ENCODE assay signal across 23 cellular contexts in the genomic region with DNA sequence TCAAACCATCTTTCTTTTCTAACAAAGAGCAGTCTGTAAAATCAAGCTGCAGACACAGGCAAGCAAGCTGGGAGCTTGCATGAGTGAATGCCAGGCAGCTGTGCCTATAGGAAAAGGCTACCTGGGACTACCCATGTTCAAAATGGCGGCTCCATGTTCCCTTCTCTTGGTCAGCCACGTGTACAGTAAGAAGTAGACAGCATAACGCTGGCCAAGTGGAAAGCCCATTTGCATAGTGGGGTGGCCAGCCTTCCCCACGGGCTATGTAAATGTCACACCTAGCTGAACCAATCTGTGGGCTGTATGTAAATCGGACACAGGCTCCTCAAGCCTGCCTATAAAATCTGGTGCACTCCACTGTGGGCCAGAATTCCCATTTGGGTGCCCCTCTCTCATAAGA.
DNase-seq lines count a peak whose midpoint lies in the region; ATAC-seq and TF ChIP-seq lines count a peak whose summit lies in the region.
"Had no signal": no experiment of that assay in that cellular context is flagged by ENCODE, and none has a peak within 500 bp of the region (broad histone marks: within the 10 kb centered on the region; RNA-seq: fewer than 3 reads in every experiment).

No MANE protein-coding gene starts in this region.

- no peaks in the 10 kb centered on the region for H3K36me3 ChIP-seq in GM23338 (ENCODE audit: insufficient read depth)
- H3K36me3 ChIP-seq: heart left ventricle had no signal

- H3K27ac ChIP-seq in GM23338 (ENCODE audit: low read depth) (no peak overlapping the region), VCaP (peak overlapping the region; percentile 27; the same call in 1 of the 2 replicates)
- H3K27ac ChIP-seq: heart left ventricle, SK-N-MC had no signal

- no peak for ATAC-seq in GM23338
- ATAC-seq: activated CD8-positive, alpha-beta T cell treated with anti-CD3 and anti-CD28 coated beads, Interleukin-2, amount 10 ng/mL, durations not matched to agents 7 days and 5 days; heart left ventricle; left lobe of liver; natural killer cell treated with Interleukin-12 subunit alpha and Interleukin-12 subunit beta and Interleukin-15 and Interleukin-18, amount 100 ng/mL, for 72 hours; stimulated activated memory B cell treated with anti-CD40 and anti-IgM and Interleukin-4, amounts not matched to agents 10 μg/mL and 1 μg/mL and 100 μg/mL, for 72 hours had no signal

- no peaks in the 10 kb centered on the region for H3K4me1 ChIP-seq in GM23338 (ENCODE audit: insufficient read depth)
- H3K4me1 ChIP-seq: heart left ventricle had no signal

- no peaks in the 10 kb centered on the region for H3K9me3 Mint-ChIP-seq in GM23338
- H3K9me3 Mint-ChIP-seq: activated naive CD4-positive, alpha-beta T cell treated with anti-CD3 and anti-CD28 coated beads for 36 hours; mesothelial cell of epicardium had no signal

- in situ Hi-C loops in ACHN (cut with HindIII; ENCODE audit: low pct_ligation_motif_present, low pct_unique_long_range_greater_than_20kb, low sequenced_read_pairs): no loop called here

- H3K4me1 Mint-ChIP-seq in GM23338: no peaks in the 10 kb centered on the region
- H3K4me1 Mint-ChIP-seq: stimulated activated memory B cell treated with anti-CD40 and anti-IgM and Interleukin-4, amounts not matched to agents 10 μg/mL and 1 μg/mL and 100 μg/mL, for 72 hours had no signal

- H3K36me3 Mint-ChIP-seq in GM23338 (ENCODE audit: low read depth): no peaks in the 10 kb centered on the region
- H3K36me3 Mint-ChIP-seq: mesothelial cell of epicardium; natural killer cell treated with Interleukin-12 subunit alpha and Interleukin-12 subunit beta and Interleukin-15 and Interleukin-18, amount 100 ng/mL, for 72 hours; stimulated activated memory B cell treated with anti-CD40 and anti-IgM and Interleukin-4, amounts not matched to agents 10 μg/mL and 1 μg/mL and 100 μg/mL, for 72 hours had no signal

- no peaks in the 10 kb centered on the region for H4K20me1 ChIP-seq in GM23338 (replicated peaks; ENCODE audit: insufficient read depth)

- H3K27ac Mint-ChIP-seq in GM23338: no peak overlapping the region
- H3K27ac Mint-ChIP-seq: activated CD8-positive, alpha-beta T cell treated with anti-CD3 and anti-CD28 coated beads, Interleukin-2, amount 10 ng/mL, durations not matched to agents 7 days and 5 days; activated naive CD4-positive, alpha-beta T cell treated with anti-CD3 and anti-CD28 coated beads for 36 hours; mesothelial cell of epicardium; natural killer cell treated with Interleukin-12 subunit alpha and Interleukin-12 subunit beta and Interleukin-15 and Interleukin-18, amount 100 ng/mL, for 72 hours; stimulated activated memory B cell treated with anti-CD40 and anti-IgM and Interleukin-4, amounts not matched to agents 10 μg/mL and 1 μg/mL and 100 μg/mL, for 72 hours had no signal

- H3K9me2 ChIP-seq in GM23338 (ENCODE audit: insufficient read depth): peaks cover 6% of the 10 kb centered on the region; the same call in 1 of the 2 replicates

- H2AFZ ChIP-seq in GM23338: peak overlapping the region; percentile 83; the same call in 1 of the 2 replicates

- DNase-seq in ACHN (peak; percentile 10), GM23338 (ENCODE audit: low spot score) (no peak), NCI-H526 (lab: John Stamatoyannopoulos, UW) (peak; percentile 47 to 56), ecto neural progenitor cell (ENCODE audit: low spot score) (no peak), DMS153 treated with DMSO at 0.1 percent for 48 hours (lab: John Stamatoyannopoulos, UW; ENCODE audit: unreplicated experiment) (no peak)
- no peak for DNase-seq in effector CD4-positive, alpha-beta T cell
- DNase-seq: activated CD8-positive, alpha-beta T cell treated with anti-CD3 and anti-CD28 coated beads, Interleukin-2, amount 10 ng/mL, durations not matched to agents 7 days and 5 days; activated naive CD4-positive, alpha-beta T cell treated with anti-CD3 and anti-CD28 coated beads for 36 hours; activated T-cell treated with anti-CD3 and anti-CD28 coated beads, Interleukin-2, amount 50 U/mL, for 48 hours; caudate nucleus; dermis blood vessel endothelial cell; HCEC 1CT; heart left ventricle; NCI-H2029; NCI-H510A; posterior cingulate gyrus; T-helper 9 cell had no signal

- no peaks in the 10 kb centered on the region for H3K27me3 Mint-ChIP-seq in GM23338 (ENCODE audit: insufficient read depth, low read depth, poor library complexity)
- H3K27me3 Mint-ChIP-seq: natural killer cell treated with Interleukin-12 subunit alpha and Interleukin-12 subunit beta and Interleukin-15 and Interleukin-18, amount 100 ng/mL, for 72 hours; stimulated activated memory B cell treated with anti-CD40 and anti-IgM and Interleukin-4, amounts not matched to agents 10 μg/mL and 1 μg/mL and 100 μg/mL, for 72 hours had no signal

- no peak overlapping the region for H3K4me3 Mint-ChIP-seq in GM23338
- H3K4me3 Mint-ChIP-seq: activated CD8-positive, alpha-beta T cell treated with anti-CD3 and anti-CD28 coated beads, Interleukin-2, amount 10 ng/mL, durations not matched to agents 7 days and 5 days; activated naive CD4-positive, alpha-beta T cell treated with anti-CD3 and anti-CD28 coated beads for 36 hours; mesothelial cell of epicardium; natural killer cell treated with Interleukin-12 subunit alpha and Interleukin-12 subunit beta and Interleukin-15 and Interleukin-18, amount 100 ng/mL, for 72 hours; stimulated activated memory B cell treated with anti-CD40 and anti-IgM and Interleukin-4, amounts not matched to agents 10 μg/mL and 1 μg/mL and 100 μg/mL, for 72 hours had no signal

- H3K4me3 ChIP-seq in GM23338: no peak overlapping the region
- H3K4me3 ChIP-seq: heart left ventricle, SK-N-MC had no signal

- no peaks in the 10 kb centered on the region for H3K27me3 ChIP-seq in GM23338 (ENCODE audit: insufficient read depth)
- H3K27me3 ChIP-seq: heart left ventricle had no signal

- no peak for TF ChIP-seq CTCF in GM23338 (conservative IDR thresholded peaks at IDR 0.05; ENCODE audit: low read depth in 2 of 2)
- no peak for TF ChIP-seq CTCF in VCaP (conservative IDR thresholded peaks at IDR 0.05)

- H3K4me2 ChIP-seq in GM23338: no peak overlapping the region

- H3K79me2 ChIP-seq in GM23338 (replicated peaks; ENCODE audit: insufficient read depth): no peaks in the 10 kb centered on the region

- no peaks in the 10 kb centered on the region for H3F3A ChIP-seq in GM23338 (replicated peaks; ENCODE audit: low read depth)

TF ChIP-seq in GM23338, 12 proteins besides CTCF, POLR2A, EP300 and RAD21 (continues in another document):
- TF ChIP-seq CREB1 (CRISPR knock-in tag; IDR thresholded peaks at IDR 0.05; ENCODE audit: low read depth) (no peak), NANOG (IDR thresholded peaks at IDR 0.05; ENCODE audit: borderline replicate concordance) (no peak)
- TF ChIP-seq, protein P1, sequence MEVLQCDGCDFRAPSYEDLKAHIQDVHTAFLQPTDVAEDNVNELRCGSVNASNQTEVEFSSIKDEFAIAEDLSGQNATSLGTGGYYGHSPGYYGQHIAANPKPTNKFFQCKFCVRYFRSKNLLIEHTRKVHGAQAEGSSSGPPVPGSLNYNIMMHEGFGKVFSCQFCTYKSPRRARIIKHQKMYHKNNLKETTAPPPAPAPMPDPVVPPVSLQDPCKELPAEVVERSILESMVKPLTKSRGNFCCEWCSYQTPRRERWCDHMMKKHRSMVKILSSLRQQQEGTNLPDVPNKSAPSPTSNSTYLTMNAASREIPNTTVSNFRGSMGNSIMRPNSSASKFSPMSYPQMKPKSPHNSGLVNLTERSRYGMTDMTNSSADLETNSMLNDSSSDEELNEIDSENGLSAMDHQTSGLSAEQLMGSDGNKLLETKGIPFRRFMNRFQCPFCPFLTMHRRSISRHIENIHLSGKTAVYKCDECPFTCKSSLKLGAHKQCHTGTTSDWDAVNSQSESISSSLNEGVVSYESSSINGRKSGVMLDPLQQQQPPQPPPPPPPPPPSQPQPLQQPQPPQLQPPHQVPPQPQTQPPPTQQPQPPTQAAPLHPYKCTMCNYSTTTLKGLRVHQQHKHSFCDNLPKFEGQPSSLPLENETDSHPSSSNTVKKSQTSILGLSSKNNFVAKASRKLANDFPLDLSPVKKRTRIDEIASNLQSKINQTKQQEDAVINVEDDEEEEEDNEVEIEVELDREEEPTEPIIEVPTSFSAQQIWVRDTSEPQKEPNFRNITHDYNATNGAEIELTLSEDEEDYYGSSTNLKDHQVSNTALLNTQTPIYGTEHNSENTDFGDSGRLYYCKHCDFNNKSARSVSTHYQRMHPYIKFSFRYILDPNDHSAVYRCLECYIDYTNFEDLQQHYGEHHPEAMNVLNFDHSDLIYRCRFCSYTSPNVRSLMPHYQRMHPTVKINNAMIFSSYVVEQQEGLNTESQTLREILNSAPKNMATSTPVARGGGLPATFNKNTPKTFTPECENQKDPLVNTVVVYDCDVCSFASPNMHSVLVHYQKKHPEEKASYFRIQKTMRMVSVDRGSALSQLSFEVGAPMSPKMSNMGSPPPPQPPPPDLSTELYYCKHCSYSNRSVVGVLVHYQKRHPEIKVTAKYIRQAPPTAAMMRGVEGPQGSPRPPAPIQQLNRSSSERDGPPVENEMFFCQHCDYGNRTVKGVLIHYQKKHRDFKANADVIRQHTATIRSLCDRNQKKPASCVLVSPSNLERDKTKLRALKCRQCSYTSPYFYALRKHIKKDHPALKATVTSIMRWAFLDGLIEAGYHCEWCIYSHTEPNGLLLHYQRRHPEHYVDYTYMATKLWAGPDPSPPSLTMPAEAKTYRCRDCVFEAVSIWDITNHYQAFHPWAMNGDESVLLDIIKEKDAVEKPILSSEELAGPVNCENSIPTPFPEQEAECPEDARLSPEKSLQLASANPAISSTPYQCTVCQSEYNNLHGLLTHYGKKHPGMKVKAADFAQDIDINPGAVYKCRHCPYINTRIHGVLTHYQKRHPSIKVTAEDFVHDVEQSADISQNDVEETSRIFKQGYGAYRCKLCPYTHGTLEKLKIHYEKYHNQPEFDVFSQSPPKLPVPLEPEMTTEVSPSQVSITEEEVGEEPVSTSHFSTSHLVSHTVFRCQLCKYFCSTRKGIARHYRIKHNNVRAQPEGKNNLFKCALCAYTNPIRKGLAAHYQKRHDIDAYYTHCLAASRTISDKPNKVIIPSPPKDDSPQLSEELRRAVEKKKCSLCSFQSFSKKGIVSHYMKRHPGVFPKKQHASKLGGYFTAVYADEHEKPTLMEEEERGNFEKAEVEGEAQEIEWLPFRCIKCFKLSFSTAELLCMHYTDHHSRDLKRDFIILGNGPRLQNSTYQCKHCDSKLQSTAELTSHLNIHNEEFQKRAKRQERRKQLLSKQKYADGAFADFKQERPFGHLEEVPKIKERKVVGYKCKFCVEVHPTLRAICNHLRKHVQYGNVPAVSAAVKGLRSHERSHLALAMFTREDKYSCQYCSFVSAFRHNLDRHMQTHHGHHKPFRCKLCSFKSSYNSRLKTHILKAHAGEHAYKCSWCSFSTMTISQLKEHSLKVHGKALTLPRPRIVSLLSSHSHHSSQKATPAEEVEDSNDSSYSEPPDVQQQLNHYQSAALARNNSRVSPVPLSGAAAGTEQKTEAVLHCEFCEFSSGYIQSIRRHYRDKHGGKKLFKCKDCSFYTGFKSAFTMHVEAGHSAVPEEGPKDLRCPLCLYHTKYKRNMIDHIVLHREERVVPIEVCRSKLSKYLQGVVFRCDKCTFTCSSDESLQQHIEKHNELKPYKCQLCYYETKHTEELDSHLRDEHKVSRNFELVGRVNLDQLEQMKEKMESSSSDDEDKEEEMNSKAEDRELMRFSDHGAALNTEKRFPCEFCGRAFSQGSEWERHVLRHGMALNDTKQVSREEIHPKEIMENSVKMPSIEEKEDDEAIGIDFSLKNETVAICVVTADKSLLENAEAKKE (CRISPR knock-in tag; IDR thresholded peaks at IDR 0.05): no peak

Comparison
In these comparisons a context has a peak if more than half of its experiments do, and no peak if none do; other contexts are left out.
1. DNase-seq: peak in ACHN (single experiment) and NCI-H526 (2 of 2); none in GM23338 (single experiment), effector CD4-positive, alpha-beta T cell (single experiment), ecto neural progenitor cell (single experiment) and DMS153 treated with DMSO at 0.1 percent for 48 hours (single experiment).